Comparison of ENCODE assay signal across 1 cellular context in the genomic region with DNA sequence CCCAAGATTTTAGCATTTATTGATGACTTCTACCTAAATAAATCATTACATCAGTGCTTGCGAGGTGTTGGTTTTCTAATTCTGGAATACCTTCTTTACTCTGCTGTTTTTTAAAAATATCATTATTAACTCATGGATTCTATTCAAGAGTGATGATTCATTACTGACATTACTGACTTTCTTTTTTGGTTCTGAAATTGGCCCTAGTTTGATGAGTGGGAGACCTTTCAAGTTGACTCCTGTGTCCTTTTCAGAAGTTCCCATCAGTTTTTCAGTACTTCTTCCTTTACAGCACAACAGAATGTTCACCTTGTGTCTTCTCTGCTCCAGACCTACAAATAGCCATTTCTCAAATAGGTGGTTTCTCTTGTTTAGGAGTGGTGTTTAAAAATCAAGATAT.
TF ChIP-seq lines count a peak whose summit lies in the region.

No MANE protein-coding gene starts in this region.

TF ChIP-seq in GM23338, 12 proteins besides CTCF, POLR2A, EP300 and RAD21 (continued from another document):
- TF ChIP-seq, protein P1, sequence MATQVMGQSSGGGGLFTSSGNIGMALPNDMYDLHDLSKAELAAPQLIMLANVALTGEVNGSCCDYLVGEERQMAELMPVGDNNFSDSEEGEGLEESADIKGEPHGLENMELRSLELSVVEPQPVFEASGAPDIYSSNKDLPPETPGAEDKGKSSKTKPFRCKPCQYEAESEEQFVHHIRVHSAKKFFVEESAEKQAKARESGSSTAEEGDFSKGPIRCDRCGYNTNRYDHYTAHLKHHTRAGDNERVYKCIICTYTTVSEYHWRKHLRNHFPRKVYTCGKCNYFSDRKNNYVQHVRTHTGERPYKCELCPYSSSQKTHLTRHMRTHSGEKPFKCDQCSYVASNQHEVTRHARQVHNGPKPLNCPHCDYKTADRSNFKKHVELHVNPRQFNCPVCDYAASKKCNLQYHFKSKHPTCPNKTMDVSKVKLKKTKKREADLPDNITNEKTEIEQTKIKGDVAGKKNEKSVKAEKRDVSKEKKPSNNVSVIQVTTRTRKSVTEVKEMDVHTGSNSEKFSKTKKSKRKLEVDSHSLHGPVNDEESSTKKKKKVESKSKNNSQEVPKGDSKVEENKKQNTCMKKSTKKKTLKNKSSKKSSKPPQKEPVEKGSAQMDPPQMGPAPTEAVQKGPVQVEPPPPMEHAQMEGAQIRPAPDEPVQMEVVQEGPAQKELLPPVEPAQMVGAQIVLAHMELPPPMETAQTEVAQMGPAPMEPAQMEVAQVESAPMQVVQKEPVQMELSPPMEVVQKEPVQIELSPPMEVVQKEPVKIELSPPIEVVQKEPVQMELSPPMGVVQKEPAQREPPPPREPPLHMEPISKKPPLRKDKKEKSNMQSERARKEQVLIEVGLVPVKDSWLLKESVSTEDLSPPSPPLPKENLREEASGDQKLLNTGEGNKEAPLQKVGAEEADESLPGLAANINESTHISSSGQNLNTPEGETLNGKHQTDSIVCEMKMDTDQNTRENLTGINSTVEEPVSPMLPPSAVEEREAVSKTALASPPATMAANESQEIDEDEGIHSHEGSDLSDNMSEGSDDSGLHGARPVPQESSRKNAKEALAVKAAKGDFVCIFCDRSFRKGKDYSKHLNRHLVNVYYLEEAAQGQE (IDR thresholded peaks at IDR 0.05; ENCODE audit: unreplicated experiment): no peak
- no peak for TF ChIP-seq STAT1 (IDR thresholded peaks at IDR 0.05; ENCODE audit: unreplicated experiment)
- no peak for TF ChIP-seq ZNF114 (CRISPR knock-in tag; IDR thresholded peaks at IDR 0.05)
- TF ChIP-seq NANOG (IDR thresholded peaks at IDR 0.05; ENCODE audit: borderline replicate concordance): no peak
- TF ChIP-seq, protein P2, sequence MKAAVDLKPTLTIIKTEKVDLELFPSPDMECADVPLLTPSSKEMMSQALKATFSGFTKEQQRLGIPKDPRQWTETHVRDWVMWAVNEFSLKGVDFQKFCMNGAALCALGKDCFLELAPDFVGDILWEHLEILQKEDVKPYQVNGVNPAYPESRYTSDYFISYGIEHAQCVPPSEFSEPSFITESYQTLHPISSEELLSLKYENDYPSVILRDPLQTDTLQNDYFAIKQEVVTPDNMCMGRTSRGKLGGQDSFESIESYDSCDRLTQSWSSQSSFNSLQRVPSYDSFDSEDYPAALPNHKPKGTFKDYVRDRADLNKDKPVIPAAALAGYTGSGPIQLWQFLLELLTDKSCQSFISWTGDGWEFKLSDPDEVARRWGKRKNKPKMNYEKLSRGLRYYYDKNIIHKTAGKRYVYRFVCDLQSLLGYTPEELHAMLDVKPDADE (IDR thresholded peaks at IDR 0.05): no peak
- TF ChIP-seq POLR2AphosphoS5 (IDR thresholded peaks at IDR 0.05; ENCODE audit: low read depth): no peak
